Comparison of ENCODE assay signal across 9 cellular contexts in genomic region chr3:159323848-159324247, GRCh38.
"Had no signal": no experiment of that assay in that cellular context is flagged by ENCODE, and none has a peak within 500 bp of the region (broad histone marks: within the 10 kb centered on the region; RNA-seq: fewer than 3 reads in every experiment).

No MANE protein-coding gene starts in this region.

- FAIRE-seq: HTR-8/SVneo had no signal

- DNase-seq: GM23248, GOT3, H7, HFFc6, KBM-7 had no signal

- H3K4me1 Mint-ChIP-seq: IgD-negative memory B cell had no signal

- H3K27ac Mint-ChIP-seq: HFFc6, IgD-negative memory B cell had no signal

- H3K4me3 Mint-ChIP-seq: HFFc6, IgD-negative memory B cell had no signal

- H3K9me3 Mint-ChIP-seq: HFFc6, IgD-negative memory B cell had no signal

- H3K9me3 ChIP-seq: HAP-1 had no signal

- H3K4me1 ChIP-seq: HAP-1 had no signal

- H3K27ac ChIP-seq: GM23248 had no signal

- ATAC-seq: HCT116 had no signal

- H3K4me3 ChIP-seq: GM23248, HAP-1 had no signal

- H2AFZ ChIP-seq: GM23248 had no signal

- H3K9ac ChIP-seq: GM23248 had no signal

- H3K36me3 ChIP-seq: HAP-1 had no signal

- H3K36me3 Mint-ChIP-seq: IgD-negative memory B cell had no signal
